In the genomic region with DNA sequence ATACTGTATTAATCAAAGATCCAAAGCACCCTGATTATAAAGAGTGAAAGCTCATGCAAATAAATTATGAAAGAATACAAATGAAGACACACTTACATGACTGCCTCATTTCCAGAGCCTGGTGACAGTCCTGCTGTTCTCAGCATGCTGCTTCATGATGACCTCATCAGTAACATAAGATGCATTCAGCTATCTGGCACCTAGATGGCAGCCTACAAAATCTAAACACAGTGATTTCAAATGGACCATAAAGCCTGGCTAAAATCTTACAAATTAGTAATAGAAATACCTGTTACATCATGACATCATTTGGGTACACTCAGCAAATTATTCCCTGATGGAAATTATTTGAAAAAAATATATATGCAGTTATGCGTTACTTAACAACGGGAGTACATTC, we compare ENCODE assay signal across 8 cellular contexts.
DNase-seq lines count a peak whose midpoint lies in the region; ATAC-seq and TF ChIP-seq lines count a peak whose summit lies in the region.

No MANE protein-coding gene starts in this region.

- TF ChIP-seq CTCF in LNCaP clone FGC (IDR thresholded peaks at IDR 0.05; ENCODE audit: control insufficient read depth, extremely low read depth, insufficient read depth): peak; percentile 65
- TF ChIP-seq CTCF in VCaP (conservative IDR thresholded peaks at IDR 0.05): peak; percentile 67

- no peak for ATAC-seq in GM21619 (IDR thresholded peaks at IDR 0.05; ENCODE audit: unreplicated experiment)

- DNase-seq in D341Med (ENCODE audit: low spot score): peak; percentile 55
- DNase-seq in LNCaP clone FGC (ENCODE audit: low read depth): peak; percentile 56
- DNase-seq in iris pigment epithelial cell (ENCODE audit: low read depth): peak; percentile 26
- no peak for DNase-seq in hippocampal formation (lab: John Stamatoyannopoulos, UW)
- no peak for DNase-seq in stimulated activated CD4-positive, alpha-beta T cell treated with anti-CD3 and anti-CD28 coated beads, Interleukin-2, amount 100 ng/mL, for 48 hours
- DNase-seq in SKM-1 (lab: John Stamatoyannopoulos, UW; ENCODE audit: unreplicated experiment): no peak

- H3K4me3 ChIP-seq in LNCaP clone FGC (ENCODE audit: low read depth, low read length): no peak overlapping the region

- no peak overlapping the region for H3K27ac ChIP-seq in VCaP

Comparison
In these comparisons a context has a peak if more than half of its experiments do, and no peak if none do; other contexts are left out.
1. DNase-seq: peak in D341Med (single experiment), LNCaP clone FGC (single experiment) and iris pigment epithelial cell (single experiment); none in hippocampal formation (0 of 2), stimulated activated CD4-positive, alpha-beta T cell treated with anti-CD3 and anti-CD28 coated beads, Interleukin-2, amount 100 ng/mL, for 48 hours (0 of 2) and SKM-1 (single experiment).